In genomic region chr10:4804505-4804904, GRCh38 we compare ENCODE assay signal across 29 cellular contexts. TPM values are rescaled to one million over a fixed set of nuclear protein-coding genes. Genes with fewer than 3 reads are reported as not detected.
A peak's percentile ranks its signal among the peaks of the same experiment; 100 is the strongest.
DNase-seq lines count a peak whose midpoint lies in the region; ATAC-seq and TF ChIP-seq lines count a peak whose summit lies in the region.
"Had no signal": no experiment of that assay in that cellular context is flagged by ENCODE, and none has a peak within 500 bp of the region (broad histone marks: within the 10 kb centered on the region; RNA-seq: fewer than 3 reads in every experiment).

No MANE protein-coding gene starts in this region.

- H2BK12ac ChIP-seq in mesenchymal stem cell (ENCODE audit: low read length in 2 of 2) = no peak overlapping the region
- no peak overlapping the region for H2BK12ac ChIP-seq in H9 (ENCODE audit: insufficient read length, low read depth, low read length)

- no peak for ATAC-seq in RWPE2 (ENCODE audit: low read depth)
- ATAC-seq: left lobe of liver had no signal

- H4K5ac ChIP-seq in H9 (ENCODE audit: insufficient read length, low read depth, low read length) = no peak overlapping the region

- no peak overlapping the region for H3K56ac ChIP-seq in H9 (ENCODE audit: insufficient read length, low read depth, low read length)

- H3K27ac ChIP-seq in RWPE2 (ENCODE audit: poor library complexity, severe bottlenecking) (peak overlapping the region; percentile 42), mesenchymal stem cell (ENCODE audit: low read length, poor library complexity, severe bottlenecking) (no peak overlapping the region), WERI-Rb-1 (no peak overlapping the region), H9 (ENCODE audit: insufficient read length, low read depth, low read length) (no peak overlapping the region)
- H3K27ac ChIP-seq: adrenal gland, cardiac muscle cell, dorsolateral prefrontal cortex, KMS-11, suprapubic skin, uterus had no signal

- no peak overlapping the region for H3K14ac ChIP-seq in mesenchymal stem cell (ENCODE audit: low read length in 2 of 2)
- no peak overlapping the region for H3K14ac ChIP-seq in H9 (ENCODE audit: insufficient read depth, low read length)

- no peak overlapping the region for H3T11ph ChIP-seq in H9 (ENCODE audit: low read length)

- H3K4me3 ChIP-seq in AG10803 (ENCODE audit: low read length) = 0 out of 2 replicates have a peak overlapping the region, but pooled peaks have one; percentile 0
- no peak overlapping the region for H3K4me3 ChIP-seq in RWPE2 (ENCODE audit: severe bottlenecking)
- no peak overlapping the region for H3K4me3 ChIP-seq in mesenchymal stem cell (ENCODE audit: insufficient read depth in 1 of 2, low read depth in 1 of 2, low read length in 2 of 2)
- no peak overlapping the region for H3K4me3 ChIP-seq in WERI-Rb-1 (ENCODE audit: low read depth, low read length)
- H3K4me3 ChIP-seq: adrenal gland, cardiac muscle cell, dorsolateral prefrontal cortex, suprapubic skin, uterus had no signal

- POLR2A ChIA-PET in GM10248 (lab: Yijun Ruan, JAX) = no interaction called here

- H2BK5ac ChIP-seq in mesenchymal stem cell (ENCODE audit: low read depth, low read length, poor library complexity, severe bottlenecking) (no peak overlapping the region), H9 (ENCODE audit: insufficient read length, low read length) (no peak overlapping the region)

- H4K8ac ChIP-seq in mesenchymal stem cell (ENCODE audit: low read length) (no peak overlapping the region), H9 (replicated peaks; ENCODE audit: insufficient read length, low read depth, low read length) (no peak overlapping the region)

- no peak overlapping the region for H3K27ac Mint-ChIP-seq in H9
- H3K27ac Mint-ChIP-seq: activated T-cell treated with anti-CD3 and anti-CD28 coated beads, Interleukin-2, amount 50 U/mL, for 24 hours; CD4-positive, CD25-positive, alpha-beta regulatory T cell; immature natural killer cell; naive B cell had no signal

- no peak overlapping the region for H3K4me3 Mint-ChIP-seq in H9
- H3K4me3 Mint-ChIP-seq: activated T-cell treated with anti-CD3 and anti-CD28 coated beads, Interleukin-2, amount 50 U/mL, for 24 hours; CD4-positive, CD25-positive, alpha-beta regulatory T cell; immature natural killer cell; naive B cell had no signal

- TF ChIP-seq CTCF in AG10803 (conservative IDR thresholded peaks at IDR 0.05; ENCODE audit: low read length) = no peak
- TF ChIP-seq CTCF in RWPE2 (IDR thresholded peaks at IDR 0.05; ENCODE audit: poor library complexity, severe bottlenecking) = no peak
- TF ChIP-seq CTCF in GM10248 (IDR thresholded peaks at IDR 0.05; ENCODE audit: control extremely low read depth, extremely low read depth, low read depth, missing control alignments) = no peak
- TF ChIP-seq CTCF in WERI-Rb-1 (IDR thresholded peaks at IDR 0.05; ENCODE audit: low read depth, low read length) = no peak
- TF ChIP-seq CTCF in H9 (conservative IDR thresholded peaks at IDR 0.05) = no peak

- peak overlapping the region; percentile 62 for H3K9ac ChIP-seq in mesenchymal stem cell (ENCODE audit: low read length)
- H3K9ac ChIP-seq in H9 (ENCODE audit: extremely low read depth, insufficient read length, low read length) = no peak overlapping the region
- H3K9ac ChIP-seq: KMS-11 had no signal

- H3K27me3 Mint-ChIP-seq in H9 (ENCODE audit: low read depth) = no peaks in the 10 kb centered on the region

- H3K4me1 ChIP-seq in RWPE2 (ENCODE audit: insufficient read depth, poor library complexity, severe bottlenecking) (peaks cover 24% of the 10 kb centered on the region), mesenchymal stem cell (ENCODE audit: control insufficient read depth, insufficient read depth, low read depth, low read length) (peaks cover 1% of the 10 kb centered on the region), H9 (ENCODE audit: insufficient read depth, low read length) (no peaks in the 10 kb centered on the region)
- H3K4me1 ChIP-seq: adrenal gland, suprapubic skin, uterus had no signal

- H3K4ac ChIP-seq in mesenchymal stem cell (ENCODE audit: low read depth in 1 of 2, low read length in 2 of 2) (no peak overlapping the region), H9 (ENCODE audit: low read depth, low read length) (no peak overlapping the region)

- no peaks in the 10 kb centered on the region for H3K9me3 ChIP-seq in RWPE2 (ENCODE audit: severe bottlenecking)
- H3K9me3 ChIP-seq in mesenchymal stem cell (ENCODE audit: control insufficient read depth, low read length) = no peaks in the 10 kb centered on the region
- H3K9me3 ChIP-seq in WERI-Rb-1 (ENCODE audit: severe bottlenecking) = no peaks in the 10 kb centered on the region
- no peaks in the 10 kb centered on the region for H3K9me3 ChIP-seq in H9 (ENCODE audit: control insufficient read depth, low read depth, low read length)
- H3K9me3 ChIP-seq: adrenal gland, suprapubic skin, uterus had no signal

- no peak overlapping the region for H3K18ac ChIP-seq in mesenchymal stem cell (ENCODE audit: low read depth in 1 of 2, low read length in 2 of 2)
- no peak overlapping the region for H3K18ac ChIP-seq in H9 (ENCODE audit: insufficient read length, low read depth, low read length)

- H2BK120ac ChIP-seq in mesenchymal stem cell (ENCODE audit: low read depth, low read length) (no peak overlapping the region), H9 (ENCODE audit: low read depth, low read length, poor library complexity, severe bottlenecking) (no peak overlapping the region)

- H2AFZ ChIP-seq in mesenchymal stem cell (ENCODE audit: low read depth, low read length) (no peak overlapping the region), H9 (ENCODE audit: low read length) (no peak overlapping the region)

- H3K36me3 Mint-ChIP-seq in H9 (ENCODE audit: insufficient read depth in 1 of 3, low read depth in 3 of 3) = peaks cover 0 to 2% (median 0%) of the 10 kb centered on the region in 3 experiments; a peak in 1 of 7 replicates
- H3K36me3 Mint-ChIP-seq: CD4-positive, CD25-positive, alpha-beta regulatory T cell; immature natural killer cell; naive B cell had no signal

- H3K4me1 Mint-ChIP-seq in H9 = peaks cover 0 to 6% of the 10 kb centered on the region in 2 experiments; a peak in 2 of 4 replicates
- H3K4me1 Mint-ChIP-seq: CD4-positive, CD25-positive, alpha-beta regulatory T cell; immature natural killer cell had no signal

- H2BK15ac ChIP-seq in mesenchymal stem cell (ENCODE audit: low read depth, poor library complexity, severe bottlenecking) (no peak overlapping the region), H9 (ENCODE audit: low read depth, low read length) (no peak overlapping the region)

- H2AK5ac ChIP-seq in mesenchymal stem cell (ENCODE audit: low read length, severe bottlenecking) (no peak overlapping the region), H9 (ENCODE audit: insufficient read length, low read length) (no peak overlapping the region)

- H3K79me1 ChIP-seq in mesenchymal stem cell (replicated peaks; ENCODE audit: low read length, poor library complexity, severe bottlenecking) (no peaks in the 10 kb centered on the region), H9 (ENCODE audit: insufficient read depth, low read depth, low read length, poor library complexity, severe bottlenecking) (no peaks in the 10 kb centered on the region)

- CTCF ChIA-PET in GM10248 (lab: Yijun Ruan, JAX) = interaction anchor here (2.6 kb wide), 1 partner anchor 10 kb away, joined by 19 read pairs; no protein-coding TSS in a partner anchor

- H3K4me2 ChIP-seq in mesenchymal stem cell (ENCODE audit: low read length, poor library complexity, severe bottlenecking) (no peak overlapping the region), H9 (ENCODE audit: insufficient read depth, insufficient read length, low read length) (no peak overlapping the region)
- H3K4me2 ChIP-seq: KMS-11 had no signal

- H4K91ac ChIP-seq in mesenchymal stem cell (ENCODE audit: low read length) (no peak overlapping the region), H9 (ENCODE audit: insufficient read length, low read depth, low read length) (no peak overlapping the region)

- no CpG with 5 or more reads among the region's 1 CpG for WGBS in mesenchymal stem cell
- no CpG with 5 or more reads among the region's 1 CpG for WGBS in H9 (ENCODE audit: extremely low coverage, insufficient read length, low lambda C conversion rate)

- H3K36me3 ChIP-seq in RWPE2 (ENCODE audit: low read depth) = no peaks in the 10 kb centered on the region
- no peaks in the 10 kb centered on the region for H3K36me3 ChIP-seq in mesenchymal stem cell (ENCODE audit: control insufficient read depth in 1 of 2, insufficient read depth in 2 of 2, low read depth in 1 of 2, low read length in 2 of 2)
- no peaks in the 10 kb centered on the region for H3K36me3 ChIP-seq in WERI-Rb-1
- H3K36me3 ChIP-seq: adrenal gland, cardiac muscle cell, suprapubic skin, uterus had no signal

- H4K20me1 ChIP-seq in H9 (ENCODE audit: control insufficient read depth, insufficient read depth, insufficient read length) = no peaks in the 10 kb centered on the region

- no peaks in the 10 kb centered on the region for H3K23me2 ChIP-seq in H9 (ENCODE audit: insufficient read length, low read depth, low read length, poor library complexity, severe bottlenecking)

- no peaks in the 10 kb centered on the region for H3K27me3 ChIP-seq in RWPE2 (ENCODE audit: insufficient read depth, poor library complexity, severe bottlenecking)
- H3K27me3 ChIP-seq in mesenchymal stem cell (ENCODE audit: control insufficient read depth in 1 of 2, insufficient read depth in 1 of 2, low read length in 2 of 2) = no peaks in the 10 kb centered on the region
- H3K27me3 ChIP-seq in WERI-Rb-1 (ENCODE audit: insufficient read depth, low read depth, severe bottlenecking) = no peaks in the 10 kb centered on the region
- no peaks in the 10 kb centered on the region for H3K27me3 ChIP-seq in H9 (ENCODE audit: insufficient read depth, low read length)
- H3K27me3 ChIP-seq: adrenal gland, cardiac muscle cell, suprapubic skin, uterus had no signal

- no peak overlapping the region for H2BK20ac ChIP-seq in H9 (ENCODE audit: low read depth, low read length, poor library complexity, severe bottlenecking)

- H3K23ac ChIP-seq in mesenchymal stem cell (ENCODE audit: low read length in 2 of 2) (no peak overlapping the region), H9 (ENCODE audit: insufficient read length, low read depth, low read length) (no peak overlapping the region)

- no peaks in the 10 kb centered on the region for H3K79me2 ChIP-seq in H9 (ENCODE audit: insufficient read depth, low read length)

- H3K9me3 Mint-ChIP-seq in H9 = peaks cover 1 to 15% of the 10 kb centered on the region in 2 experiments; a peak in 3 of 5 replicates
- H3K9me3 Mint-ChIP-seq: activated T-cell treated with anti-CD3 and anti-CD28 coated beads, Interleukin-2, amount 50 U/mL, for 24 hours; CD4-positive, CD25-positive, alpha-beta regulatory T cell; immature natural killer cell had no signal

- DNase-seq in AG10803 (ENCODE audit: low read depth) = peak; percentile 78
- no peak for DNase-seq in RWPE2 (ENCODE audit: low spot score)
- peak; percentile 58 for DNase-seq in dedifferentiated amniotic fluid mesenchymal stem cell (ENCODE audit: extremely low spot score)
- no peak for DNase-seq in mesenchymal stem cell
- no peak for DNase-seq in GM10248 (ENCODE audit: extremely low spot score)
- no peak for DNase-seq in WERI-Rb-1
- DNase-seq in NCI-H69 (lab: John Stamatoyannopoulos, UW) = no peak
- no peak for DNase-seq in H9
- DNase-seq: activated CD4-positive, alpha-beta T cell treated with anti-CD3 and anti-CD28 coated beads for 4 hours; activated T-cell treated with anti-CD3 and anti-CD28 coated beads, Interleukin-2, amount 50 U/mL, for 24 hours; adrenal gland; CD4-positive, CD25-positive, alpha-beta regulatory T cell; dorsolateral prefrontal cortex; hippocampal formation; immature natural killer cell; mesendoderm; MV-4-11; naive B cell; NCI-H1694; NCI-H2171; NCI-H524; NK-92 treated with Interleukin-12 subunit alpha and Interleukin-12 subunit beta, amount 100 ng/mL, for 24 hours; T-helper 2 cell; uterus had no signal

RNA-seq across cellular contexts. Expression of gene AKR1E2, which starts 21.5 kb away (rescaled TPM):
- 0.73 TPM for polyA plus RNA-seq in mesenchymal stem cell (2013, experiment 1 of 2)
- 0.52 TPM for polyA plus RNA-seq in mesenchymal stem cell (2013, experiment 2 of 2)
- 2.2 and 2.5 TPM in 2 replicates for total RNA-seq in H9 (2021)
- total RNA-seq: HT1080 had no signal
- polyA plus RNA-seq: immature natural killer cell had no signal

Comparison
In these comparisons a context has a peak if more than half of its experiments do, and no peak if none do; other contexts are left out.
1. DNase-seq: peak in AG10803 (single experiment) and dedifferentiated amniotic fluid mesenchymal stem cell (single experiment); none in RWPE2 (single experiment), mesenchymal stem cell (single experiment), GM10248 (single experiment), WERI-Rb-1 (single experiment), NCI-H69 (single experiment) and H9 (single experiment).